Comparison of ENCODE assay signal across 23 cellular contexts in the genomic region with DNA sequence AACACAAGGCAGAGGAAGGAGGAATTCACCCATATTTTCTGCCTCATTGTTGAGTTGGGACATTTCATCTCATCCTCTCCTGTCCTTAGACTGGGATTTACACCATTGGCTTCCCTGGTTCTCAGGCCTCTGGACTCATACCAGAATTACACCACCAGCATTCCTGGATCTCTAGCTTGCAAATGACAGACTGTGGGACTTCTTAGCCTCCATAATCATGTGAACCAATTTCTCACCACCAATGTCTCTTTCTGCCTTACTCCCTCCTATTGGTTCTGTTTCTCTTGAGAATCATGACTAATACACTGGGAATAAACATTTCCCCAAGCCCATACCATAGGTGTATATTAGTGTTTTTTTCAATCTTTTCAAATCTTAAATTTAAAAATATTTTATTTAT. TPM values are rescaled to one million over a fixed set of nuclear protein-coding genes. Genes with fewer than 3 reads are reported as not detected.
DNase-seq lines count a peak whose midpoint lies in the region; ATAC-seq and TF ChIP-seq lines count a peak whose summit lies in the region.
"Had no signal": no experiment of that assay in that cellular context is flagged by ENCODE, and none has a peak within 500 bp of the region (broad histone marks: within the 10 kb centered on the region; RNA-seq: fewer than 3 reads in every experiment).

No MANE protein-coding gene starts in this region.

- CTCF ChIA-PET in mammary epithelial cell (lab: Charles Lee; ENCODE audit: low non-redundant PET): no interaction called here

- H3F3A ChIP-seq in GM23248 (ENCODE audit: insufficient read depth): peaks cover 12% of the 10 kb centered on the region; the same call in 1 of the 2 replicates

- TF ChIP-seq POLR2A in breast epithelium (IDR thresholded peaks at IDR 0.05): no peak
- no peak for TF ChIP-seq POLR2A in esophagus squamous epithelium (IDR thresholded peaks at IDR 0.05)

- no peak for TF ChIP-seq CTCF in mammary epithelial cell (conservative IDR thresholded peaks at IDR 0.05 in 1 of 2, IDR thresholded peaks at IDR 0.05 in 1 of 2; ENCODE audit: extremely low read depth in 1 of 2, insufficient read depth in 1 of 2, low read depth in 1 of 2, low read length in 2 of 2)
- no peak for TF ChIP-seq CTCF in breast epithelium (IDR thresholded peaks at IDR 0.05)
- TF ChIP-seq CTCF in esophagus squamous epithelium (IDR thresholded peaks at IDR 0.05): no peak
- TF ChIP-seq CTCF in neutrophil (IDR thresholded peaks at IDR 0.05): no peak

- dilution Hi-C loops in mammary epithelial cell (cut with HindIII; ENCODE audit: low sequenced_read_pairs): no loop called here

- H3K9me3 ChIP-seq in mammary epithelial cell (replicated peaks; ENCODE audit: insufficient read depth, low read length) (peaks cover 3% of the 10 kb centered on the region), breast epithelium (no peaks in the 10 kb centered on the region), esophagus squamous epithelium (no peaks in the 10 kb centered on the region), neutrophil (no peaks in the 10 kb centered on the region), GM23248 (ENCODE audit: low read depth) (no peaks in the 10 kb centered on the region)

- peaks cover 8% of the 10 kb centered on the region for H3K4me1 ChIP-seq in mammary epithelial cell (ENCODE audit: insufficient read depth, low read length)
- no peaks in the 10 kb centered on the region for H3K4me1 ChIP-seq in breast epithelium
- H3K4me1 ChIP-seq in esophagus squamous epithelium: peaks cover 0 to 30% (median 8%) of the 10 kb centered on the region in 3 donors
- peaks cover 48 to 55% of the 10 kb centered on the region in 2 experiments for H3K4me1 ChIP-seq in neutrophil (ENCODE audit: control insufficient read depth in 1 of 2, insufficient read depth in 1 of 2, low read depth in 1 of 2, low read length in 1 of 2)
- 0 out of 2 replicates have a peak, but pooled peaks cover 7% of the 10 kb centered on the region for H3K4me1 ChIP-seq in GM23248 (ENCODE audit: insufficient read depth)

- H3K4me2 ChIP-seq in mammary epithelial cell (ENCODE audit: insufficient read depth, low read depth, low read length) (no peak overlapping the region), GM23248 (ENCODE audit: unreplicated experiment) (no peak overlapping the region)
- H3K4me2 ChIP-seq: KMS-11, PC-9 had no signal

- no peak for ATAC-seq in GM18511 (IDR thresholded peaks at IDR 0.05; ENCODE audit: unreplicated experiment)

- H3K4me3 ChIP-seq in mammary epithelial cell (replicated peaks in 1 of 3; ENCODE audit: insufficient read depth in 1 of 3, low read depth in 2 of 3, low read length in 3 of 3) (no peak overlapping the region), breast epithelium (no peak overlapping the region), esophagus squamous epithelium (no peak overlapping the region), neutrophil (ENCODE audit: low read depth in 1 of 2, low read length in 1 of 2) (peak overlapping the region; percentile 25 to 45), GM23248 (no peak overlapping the region)
- H3K4me3 ChIP-seq: PC-9 had no signal

- no peaks in the 10 kb centered on the region for H3K9me2 ChIP-seq in GM23248 (ENCODE audit: insufficient read depth)

- DNase-seq in mammary epithelial cell (peak; percentile 16), breast epithelium (ENCODE audit: low spot score in 2 of 2) (no peak), esophagus squamous epithelium (lab: John Stamatoyannopoulos, UW) (no peak), GM23248 (no peak)
- DNase-seq in activated naive CD4-positive, alpha-beta T cell (lab: John Stamatoyannopoulos, UW): no peak
- DNase-seq: Calu3, DMS79 treated with DMSO at 0.1 percent for 48 hours, H7, IMR-90, MM.1S, NCI-H1048, NCI-H1417, NCI-H1694, NCI-H2081, NCI-H2227 treated with DMSO at 0.1 percent for 48 hours, NCI-H526 treated with DMSO at 0.1 percent for 48 hours, PC-9, Right ventricle myocardium superior had no signal

- no TSS peak for BruUV-seq in mammary epithelial cell (replicated peaks; lab: Mats Ljungman, UMichigan)

- peak overlapping the region; percentile 72 for H3K27ac ChIP-seq in mammary epithelial cell (ENCODE audit: insufficient read depth, low read depth, low read length)
- peak overlapping the region in 1 of 2 donors; percentile 17 for H3K27ac ChIP-seq in breast epithelium
- H3K27ac ChIP-seq in esophagus squamous epithelium: peak overlapping the region in 3 of 4 donors; percentile 27 to 61 (median 44)
- H3K27ac ChIP-seq in neutrophil: peak overlapping the region; percentile 100
- H3K27ac ChIP-seq in GM23248: no peak overlapping the region
- H3K27ac ChIP-seq: 22Rv1, C4-2B, KMS-11, PC-9 had no signal

- no peaks in the 10 kb centered on the region for H4K20me1 ChIP-seq in mammary epithelial cell (ENCODE audit: insufficient read depth, low read length)
- no peaks in the 10 kb centered on the region for H4K20me1 ChIP-seq in GM23248 (ENCODE audit: insufficient read depth)

- H2AFZ ChIP-seq in mammary epithelial cell (ENCODE audit: low read depth, low read length): peak overlapping the region; percentile 79
- H2AFZ ChIP-seq in GM23248: no peak overlapping the region
- H2AFZ ChIP-seq: PC-9 had no signal

- H3K79me2 ChIP-seq in mammary epithelial cell (ENCODE audit: insufficient read depth, low read length): peaks cover 13% of the 10 kb centered on the region
- peaks cover 13% of the 10 kb centered on the region for H3K79me2 ChIP-seq in GM23248 (ENCODE audit: insufficient read depth)

- peaks cover under 1% of the 10 kb centered on the region for H3K36me3 ChIP-seq in mammary epithelial cell (ENCODE audit: insufficient read depth, low read length)
- H3K36me3 ChIP-seq in breast epithelium: no peaks in the 10 kb centered on the region
- H3K36me3 ChIP-seq in esophagus squamous epithelium: peaks cover 0 to 3% (median 0%) of the 10 kb centered on the region in 3 donors
- peaks cover 2% of the 10 kb centered on the region for H3K36me3 ChIP-seq in neutrophil
- no peaks in the 10 kb centered on the region for H3K36me3 ChIP-seq in GM23248 (ENCODE audit: low read depth)

- intact Hi-C loops in mammary epithelial cell (cut with micrococcal nuclease): no loop called here
- intact Hi-C loops in breast epithelium (cut with DNase I; ENCODE audit: low total_unique reads): no loop called here
- intact Hi-C loops in esophagus squamous epithelium (cut with DNase I): no loop called here

- H3K9ac ChIP-seq in mammary epithelial cell (ENCODE audit: insufficient read depth, low read length) (no peak overlapping the region), GM23248 (no peak overlapping the region)
- H3K9ac ChIP-seq: KMS-11 had no signal

- H3K27me3 ChIP-seq in mammary epithelial cell (ENCODE audit: insufficient read depth, low read length) (no peaks in the 10 kb centered on the region), breast epithelium (no peaks in the 10 kb centered on the region), esophagus squamous epithelium (no peaks in the 10 kb centered on the region), neutrophil (no peaks in the 10 kb centered on the region), GM23248 (replicated peaks; ENCODE audit: insufficient read depth) (no peaks in the 10 kb centered on the region)

- in situ Hi-C loops in mammary epithelial cell (cut with MboI; ENCODE audit: low sequenced_read_pairs in 2 of 2): no loop called here
- in situ Hi-C loops in GM23248 (cut with MboI): no loop called here

RNA-seq across cellular contexts. Expression of gene ZNF33A, which starts 2.9 kb away (rescaled TPM):
- total RNA-seq in mammary epithelial cell (10 to 100 TPM; 18.7 to 21.2 TPM), breast epithelium (10 to 100 TPM; 25.4 to 73.6 (median 34.7) TPM), esophagus squamous epithelium (10 to 100 TPM; 16.5 to 31.1 (median 17.6) TPM)
- polyA plus RNA-seq in mammary epithelial cell (7.8 TPM), GM23248 (2016; fragmentation: Nextera tagmentation; extraction: Ambion mirVana) (7.2 and 7.6 TPM in 2 replicates)
- polyA minus RNA-seq in mammary epithelial cell: 15.1 TPM
- 6.6 and 29.2 TPM in 2 replicates for total RNA-seq in GM23248 (2014; rRNA removed; shearing (Covaris generic))

RNA-seq across cellular contexts. Expression of gene ZNF25, which starts 31.1 kb away (rescaled TPM):
- total RNA-seq in mammary epithelial cell: 1 to 10 TPM; 5.7 to 5.9 TPM
- polyA plus RNA-seq in mammary epithelial cell: 1.2 TPM
- polyA minus RNA-seq in mammary epithelial cell: not detected
- 10 to 100 TPM; 13.8 to 23.4 (median 16.0) TPM for total RNA-seq in breast epithelium
- 1 to 10 TPM; 1.7 to 8.0 (median 3.2) TPM for total RNA-seq in esophagus squamous epithelium
- 11.8 and 13.8 TPM in 2 replicates for total RNA-seq in GM23248 (2014; rRNA removed; shearing (Covaris generic))
- polyA plus RNA-seq in GM23248 (2016; fragmentation: Nextera tagmentation; extraction: Ambion mirVana): 11.2 and 11.8 TPM in 2 replicates

Comparison
In these comparisons a context has a peak if more than half of its experiments do, and no peak if none do; other contexts are left out.
1. H3K4me3 ChIP-seq: peak in neutrophil (2 of 2); none in mammary epithelial cell (0 of 3), breast epithelium (0 of 3), esophagus squamous epithelium (0 of 4) and GM23248 (single experiment).